15 cellular contexts compared by ENCODE assay signal in the genomic region with DNA sequence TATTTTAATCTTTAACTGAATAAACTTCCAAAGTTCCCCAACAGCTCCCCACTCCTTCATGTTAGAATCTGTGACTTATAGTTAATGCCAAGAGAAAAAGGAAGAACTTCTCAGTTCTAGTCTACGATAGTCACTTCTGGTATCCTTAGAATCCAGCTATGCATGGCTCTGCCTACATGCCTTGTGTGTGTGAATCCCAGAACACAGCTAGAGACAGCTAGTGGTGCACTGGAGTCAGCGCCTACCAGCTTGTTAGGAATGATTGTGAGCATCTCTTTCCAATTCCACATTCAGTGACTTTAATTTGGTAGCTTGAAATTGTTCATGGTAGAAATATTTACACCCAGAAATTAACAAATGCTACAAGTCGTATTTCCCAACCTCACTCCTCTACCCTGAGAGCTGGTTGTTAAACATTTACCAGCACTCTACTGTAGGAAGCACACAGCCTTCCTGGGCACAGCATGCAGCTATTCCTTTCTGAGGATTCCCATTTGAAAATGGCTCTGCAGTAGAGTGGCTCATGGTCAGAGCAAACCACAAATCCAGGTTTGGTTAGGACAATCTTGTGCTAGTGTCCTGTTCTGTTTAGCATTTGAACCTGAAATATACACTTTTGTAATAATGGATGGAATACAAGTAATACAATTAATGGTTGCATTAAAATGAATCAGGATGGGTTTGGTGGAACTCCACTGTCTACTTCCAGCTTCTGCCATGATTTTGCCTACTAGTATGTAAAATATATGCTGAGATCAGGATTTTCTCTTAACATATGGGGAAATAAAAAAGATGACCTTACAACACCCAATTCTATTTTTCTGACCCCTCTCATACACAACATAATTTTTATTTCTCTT.
DNase-seq lines count a peak whose midpoint lies in the region; ATAC-seq and TF ChIP-seq lines count a peak whose summit lies in the region.
"Had no signal": no experiment of that assay in that cellular context is flagged by ENCODE, and none has a peak within 500 bp of the region (broad histone marks: within the 10 kb centered on the region; RNA-seq: fewer than 3 reads in every experiment).

No MANE protein-coding gene starts in this region.

- no peak overlapping the region for H3K4me3 ChIP-seq in kidney epithelial cell (ENCODE audit: low read depth, low read length)
- H3K4me3 ChIP-seq: skin epidermis had no signal

- H3K4me1 Mint-ChIP-seq in effector memory CD8-positive, alpha-beta T cell (ENCODE audit: low read depth in 2 of 2), result no peaks in the 10 kb centered on the region
- H3K4me1 Mint-ChIP-seq in activated naive CD8-positive, alpha-beta T cell treated with anti-CD3 and anti-CD28 coated beads for 36 hours, result no peaks in the 10 kb centered on the region
- H3K4me1 Mint-ChIP-seq: activated CD4-positive, alpha-beta T cell treated with anti-CD3 and anti-CD28 coated beads, Interleukin-2, amount 10 ng/mL, durations not matched to agents 7 days and 5 days; activated CD8-positive, alpha-beta memory T cell treated with anti-CD3 and anti-CD28 coated beads, Interleukin-2, amount 10 ng/mL, durations not matched to agents 7 days and 5 days; CD4-positive, CD25-positive, alpha-beta regulatory T cell; memory B cell had no signal

- H3K36me3 ChIP-seq in kidney epithelial cell (ENCODE audit: control insufficient read depth, insufficient read depth, low read length), result no peaks in the 10 kb centered on the region

- no peak for TF ChIP-seq CTCF in kidney epithelial cell (IDR thresholded peaks at IDR 0.05; ENCODE audit: insufficient read depth, low read length, poor library complexity, severe bottlenecking)

- no peak overlapping the region for H3K4me3 Mint-ChIP-seq in effector memory CD8-positive, alpha-beta T cell
- H3K4me3 Mint-ChIP-seq in activated naive CD8-positive, alpha-beta T cell treated with anti-CD3 and anti-CD28 coated beads for 36 hours, result no peak overlapping the region
- H3K4me3 Mint-ChIP-seq: activated CD4-positive, alpha-beta T cell treated with anti-CD3 and anti-CD28 coated beads, Interleukin-2, amount 10 ng/mL, durations not matched to agents 7 days and 5 days; activated CD8-positive, alpha-beta memory T cell treated with anti-CD3 and anti-CD28 coated beads, Interleukin-2, amount 10 ng/mL, durations not matched to agents 7 days and 5 days; activated naive CD4-positive, alpha-beta T cell treated with anti-CD3 and anti-CD28 coated beads for 36 hours; CD4-positive, CD25-positive, alpha-beta regulatory T cell; H9; memory B cell; T-helper 2 cell treated with Interferon-gamma antibody and Interleukin-4, amounts not matched to agents 5 μg/mL and 100 μg/mL, for 36 hours had no signal

- peak; percentile 16 for ATAC-seq in GM21576 (IDR thresholded peaks at IDR 0.05; ENCODE audit: unreplicated experiment)
- ATAC-seq in effector memory CD8-positive, alpha-beta T cell (replicated peaks), result no peak

- peak; percentile 3 for DNase-seq in HK-2 (ENCODE audit: unreplicated experiment)
- DNase-seq in kidney epithelial cell (ENCODE audit: low read depth), result peak; percentile 26
- DNase-seq in renal cortical epithelial cell (ENCODE audit: low read depth), result peak; percentile 90
- DNase-seq in effector memory CD8-positive, alpha-beta T cell, result no peak
- DNase-seq in activated naive CD8-positive, alpha-beta T cell treated with anti-CD3 and anti-CD28 coated beads for 36 hours, result no peak
- no peak for DNase-seq in NCI-H2227 treated with DMSO at 0.1 percent for 48 hours (lab: John Stamatoyannopoulos, UW)

- no peaks in the 10 kb centered on the region for H3K36me3 Mint-ChIP-seq in effector memory CD8-positive, alpha-beta T cell (ENCODE audit: insufficient read depth)
- no peaks in the 10 kb centered on the region for H3K36me3 Mint-ChIP-seq in activated naive CD8-positive, alpha-beta T cell treated with anti-CD3 and anti-CD28 coated beads for 36 hours
- H3K36me3 Mint-ChIP-seq: activated CD8-positive, alpha-beta memory T cell treated with anti-CD3 and anti-CD28 coated beads, Interleukin-2, amount 10 ng/mL, durations not matched to agents 7 days and 5 days; CD4-positive, CD25-positive, alpha-beta regulatory T cell; memory B cell had no signal

- no peak overlapping the region for H3K27ac Mint-ChIP-seq in effector memory CD8-positive, alpha-beta T cell
- H3K27ac Mint-ChIP-seq in activated naive CD8-positive, alpha-beta T cell treated with anti-CD3 and anti-CD28 coated beads for 36 hours, result no peak overlapping the region
- H3K27ac Mint-ChIP-seq: activated CD4-positive, alpha-beta T cell treated with anti-CD3 and anti-CD28 coated beads, Interleukin-2, amount 10 ng/mL, durations not matched to agents 7 days and 5 days; activated CD8-positive, alpha-beta memory T cell treated with anti-CD3 and anti-CD28 coated beads, Interleukin-2, amount 10 ng/mL, durations not matched to agents 7 days and 5 days; activated naive CD4-positive, alpha-beta T cell treated with anti-CD3 and anti-CD28 coated beads for 36 hours; CD4-positive, CD25-positive, alpha-beta regulatory T cell; memory B cell; T-helper 2 cell treated with Interferon-gamma antibody and Interleukin-4, amounts not matched to agents 5 μg/mL and 100 μg/mL, for 36 hours had no signal

- H3K27me3 ChIP-seq in kidney epithelial cell (ENCODE audit: control insufficient read depth, insufficient read depth, low read length), result no peaks in the 10 kb centered on the region

- H3K27me3 Mint-ChIP-seq in effector memory CD8-positive, alpha-beta T cell, result no peaks in the 10 kb centered on the region
- H3K27me3 Mint-ChIP-seq in activated naive CD8-positive, alpha-beta T cell treated with anti-CD3 and anti-CD28 coated beads for 36 hours, result peaks cover 17% of the 10 kb centered on the region
- H3K27me3 Mint-ChIP-seq: activated CD8-positive, alpha-beta memory T cell treated with anti-CD3 and anti-CD28 coated beads, Interleukin-2, amount 10 ng/mL, durations not matched to agents 7 days and 5 days; memory B cell had no signal

- H3K9me3 Mint-ChIP-seq in effector memory CD8-positive, alpha-beta T cell, result no peaks in the 10 kb centered on the region
- no peaks in the 10 kb centered on the region for H3K9me3 Mint-ChIP-seq in activated naive CD8-positive, alpha-beta T cell treated with anti-CD3 and anti-CD28 coated beads for 36 hours
- H3K9me3 Mint-ChIP-seq: activated CD4-positive, alpha-beta T cell treated with anti-CD3 and anti-CD28 coated beads, Interleukin-2, amount 10 ng/mL, durations not matched to agents 7 days and 5 days; activated naive CD4-positive, alpha-beta T cell treated with anti-CD3 and anti-CD28 coated beads for 36 hours; CD4-positive, CD25-positive, alpha-beta regulatory T cell; H9; memory B cell; T-helper 2 cell treated with Interferon-gamma antibody and Interleukin-4, amounts not matched to agents 5 μg/mL and 100 μg/mL, for 36 hours had no signal

Comparison
In these comparisons a context has a peak if more than half of its experiments do, and no peak if none do; other contexts are left out.
1. DNase-seq: peak in HK-2 (single experiment), kidney epithelial cell (single experiment) and renal cortical epithelial cell (single experiment); none in effector memory CD8-positive, alpha-beta T cell (0 of 3), activated naive CD8-positive, alpha-beta T cell treated with anti-CD3 and anti-CD28 coated beads for 36 hours (single experiment) and NCI-H2227 treated with DMSO at 0.1 percent for 48 hours (single experiment).